8 cellular contexts compared by ENCODE assay signal in the genomic region with DNA sequence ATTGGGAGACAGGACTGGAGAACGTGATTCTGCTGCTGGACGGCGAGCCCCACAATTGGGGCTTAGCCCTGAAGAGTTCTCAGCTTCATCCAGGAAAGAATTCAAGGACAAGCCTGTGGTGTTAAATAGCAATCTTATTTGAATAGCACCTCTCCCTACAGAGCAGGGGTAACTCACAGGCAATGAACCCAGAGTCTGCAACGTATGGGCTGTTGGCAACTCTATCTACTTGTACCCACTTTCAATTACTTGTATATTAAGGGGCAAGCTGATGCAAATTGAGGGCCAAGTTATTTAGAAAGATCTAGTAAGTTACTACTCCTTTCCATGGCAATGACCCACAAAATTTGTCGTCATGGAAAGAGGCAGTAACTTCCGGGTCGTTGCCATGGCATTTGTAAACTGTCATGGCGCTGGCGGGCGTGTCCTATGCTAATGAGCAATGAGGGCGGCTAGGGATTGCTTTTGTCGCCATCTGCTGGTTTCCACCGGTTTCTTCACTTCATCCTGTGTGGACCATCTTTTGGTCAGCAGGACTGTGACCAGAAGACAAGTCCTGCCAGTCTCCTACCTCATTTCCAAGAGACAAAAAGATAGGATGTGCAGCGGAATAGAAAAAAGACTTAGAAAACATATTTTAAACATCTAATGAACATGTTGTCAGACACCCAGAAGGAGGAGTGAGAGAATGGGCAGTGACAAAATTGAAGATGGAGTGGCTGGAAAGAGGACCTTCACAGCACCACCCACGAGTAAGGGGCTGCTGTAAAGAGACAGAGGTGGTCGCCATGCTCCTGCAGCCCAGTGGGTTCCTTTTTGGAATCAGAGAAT. TPM values are rescaled to one million over a fixed set of nuclear protein-coding genes. Genes with fewer than 3 reads are reported as not detected.
DNase-seq lines count a peak whose midpoint lies in the region; ATAC-seq and TF ChIP-seq lines count a peak whose summit lies in the region.

No MANE protein-coding gene starts in this region.

- peak; percentile 92 to 96 (median 94) for DNase-seq in CD4-positive, CD25-positive, alpha-beta regulatory T cell
- DNase-seq in HK-2 (ENCODE audit: unreplicated experiment) (peak; percentile 78), NCI-H82 treated with DMSO at 0.1 percent for 48 hours (lab: John Stamatoyannopoulos, UW; ENCODE audit: unreplicated experiment) (peak; percentile 73), dorsolateral prefrontal cortex (peak; percentile 91 to 99 (median 95)), lower lobe of right lung (peak; percentile 96)
- DNase-seq in activated CD4-positive, alpha-beta memory T cell treated with anti-CD3 and anti-CD28 coated beads for 36 hours, result peak; percentile 97
- DNase-seq in stimulated activated CD4-positive, alpha-beta T cell treated with anti-CD3 and anti-CD28 coated beads, TNF-alpha, amount 100 ng/mL, for 4 hours (ENCODE audit: low read depth in 3 of 3), result peak; percentile 68 to 90 (median 86)

- no peaks in the 10 kb centered on the region for H3K36me3 ChIP-seq in CD4-positive, CD25-positive, alpha-beta regulatory T cell (ENCODE audit: control insufficient read depth, insufficient read depth, low read length)
- H3K36me3 ChIP-seq in lower lobe of right lung, result no peaks in the 10 kb centered on the region

- H3K27ac Mint-ChIP-seq in CD4-positive, CD25-positive, alpha-beta regulatory T cell, result peak overlapping the region; percentile 80 to 95 (median 90)
- H3K27ac Mint-ChIP-seq in activated CD4-positive, alpha-beta memory T cell treated with anti-CD3 and anti-CD28 coated beads for 36 hours, result peak overlapping the region; percentile 79

- no peaks in the 10 kb centered on the region for H3K36me3 Mint-ChIP-seq in CD4-positive, CD25-positive, alpha-beta regulatory T cell
- no peaks in the 10 kb centered on the region for H3K36me3 Mint-ChIP-seq in activated CD4-positive, alpha-beta memory T cell treated with anti-CD3 and anti-CD28 coated beads for 36 hours

- no peaks in the 10 kb centered on the region for H3K27me3 ChIP-seq in CD4-positive, CD25-positive, alpha-beta regulatory T cell (ENCODE audit: control insufficient read depth, insufficient read depth, low read length)
- H3K27me3 ChIP-seq in dorsolateral prefrontal cortex (no peaks in the 10 kb centered on the region), lower lobe of right lung (ENCODE audit: low read depth) (no peaks in the 10 kb centered on the region)

- ATAC-seq in CD4-positive, CD25-positive, alpha-beta regulatory T cell (ENCODE audit: low read depth in 2 of 2), result peak; percentile 94 to 95
- peak; percentile 87 for ATAC-seq in GM19467 (IDR thresholded peaks at IDR 0.05; ENCODE audit: unreplicated experiment)
- ATAC-seq in lower lobe of right lung, result peak; percentile 98

- peaks cover 5% of the 10 kb centered on the region for H3K4me1 ChIP-seq in CD4-positive, CD25-positive, alpha-beta regulatory T cell (ENCODE audit: control insufficient read depth, insufficient read depth, low read length, poor library complexity, severe bottlenecking)
- H3K4me1 ChIP-seq in lower lobe of right lung, result peaks cover 5% of the 10 kb centered on the region

- peak overlapping the region; percentile 86 for H3K27ac ChIP-seq in CD4-positive, CD25-positive, alpha-beta regulatory T cell (ENCODE audit: insufficient read depth, low read length, poor library complexity, severe bottlenecking)
- H3K27ac ChIP-seq in dorsolateral prefrontal cortex, result peak overlapping the region in 53 of 59 donors; percentile 3 to 87 (median 64)
- peak overlapping the region; percentile 77 for H3K27ac ChIP-seq in lower lobe of right lung

- peak overlapping the region in 3 of 4 donors; percentile 3 to 24 (median 11) for H3K4me3 Mint-ChIP-seq in CD4-positive, CD25-positive, alpha-beta regulatory T cell
- peak overlapping the region; percentile 20 for H3K4me3 Mint-ChIP-seq in activated CD4-positive, alpha-beta memory T cell treated with anti-CD3 and anti-CD28 coated beads for 36 hours

- CTCF ChIA-PET in activated CD4-positive, alpha-beta memory T cell treated with anti-CD3 and anti-CD28 coated beads for 36 hours (lab: Charles Lee), result interaction anchor here (0.6 to 7.0 kb wide), 18 partner anchors 10 to 178 kb away, joined by 3 to 151 read pairs (median 4); a partner anchor contains a TSS

- peak; percentile 82 to 99 (median 96) for TF ChIP-seq CTCF in dorsolateral prefrontal cortex (IDR thresholded peaks at IDR 0.05 in 54 of 56, conservative IDR thresholded peaks at IDR 0.05 in 2 of 56; ENCODE audit: low read depth in 1 of 56, partially characterized antibody in 56 of 56)
- TF ChIP-seq CTCF in lower lobe of right lung (IDR thresholded peaks at IDR 0.05), result peak; percentile 83

- POLR2A ChIA-PET in activated CD4-positive, alpha-beta memory T cell treated with anti-CD3 and anti-CD28 coated beads for 36 hours (lab: Charles Lee), result interaction anchor here (1.0 to 1.2 kb wide), 3 partner anchors 17 to 110 kb away, joined by 3 to 4 read pairs (median 4); a partner anchor contains a TSS

- intact Hi-C loops in activated CD4-positive, alpha-beta memory T cell treated with anti-CD3 and anti-CD28 coated beads for 36 hours (cut with micrococcal nuclease), result loop anchor here (1.0 kb wide), 8 partner anchors 17 to 179 kb away; a partner anchor contains a TSS
- intact Hi-C loops in dorsolateral prefrontal cortex (cut with DNase I), result loop anchor here (1.0 to 2.0 kb wide), 4 partner anchors 45 to 173 kb away; a partner anchor contains a TSS
- intact Hi-C loops in lower lobe of right lung (cut with DNase I), result loop anchor here (10.0 kb wide), 1 partner anchor 113 kb away; no protein-coding TSS in a partner anchor

- H3K4me1 Mint-ChIP-seq in CD4-positive, CD25-positive, alpha-beta regulatory T cell, result peaks cover 0 to 9% (median 8%) of the 10 kb centered on the region in 4 donors
- H3K4me1 Mint-ChIP-seq in activated CD4-positive, alpha-beta memory T cell treated with anti-CD3 and anti-CD28 coated beads for 36 hours (ENCODE audit: low read depth), result peaks cover 18% of the 10 kb centered on the region

- no peaks in the 10 kb centered on the region for H3K9me3 Mint-ChIP-seq in CD4-positive, CD25-positive, alpha-beta regulatory T cell
- no peaks in the 10 kb centered on the region for H3K9me3 Mint-ChIP-seq in activated CD4-positive, alpha-beta memory T cell treated with anti-CD3 and anti-CD28 coated beads for 36 hours

- H3K4me3 ChIP-seq in CD4-positive, CD25-positive, alpha-beta regulatory T cell (ENCODE audit: low read depth, low read length), result peak overlapping the region; percentile 53
- H3K4me3 ChIP-seq in dorsolateral prefrontal cortex, result peak overlapping the region in 41 of 59 donors; percentile 1 to 50 (median 32)
- no peak overlapping the region for H3K4me3 ChIP-seq in lower lobe of right lung

- H3K27me3 Mint-ChIP-seq in CD4-positive, CD25-positive, alpha-beta regulatory T cell, result peaks cover 5% of the 10 kb centered on the region
- H3K27me3 Mint-ChIP-seq in activated CD4-positive, alpha-beta memory T cell treated with anti-CD3 and anti-CD28 coated beads for 36 hours, result no peaks in the 10 kb centered on the region

- H3K9me3 ChIP-seq in CD4-positive, CD25-positive, alpha-beta regulatory T cell (ENCODE audit: control insufficient read depth in 2 of 2, low read length in 2 of 2), result no peaks in the 10 kb centered on the region
- H3K9me3 ChIP-seq in lower lobe of right lung, result no peaks in the 10 kb centered on the region

RNA-seq across cellular contexts. Expression of a gene that starts 45.8 kb away (rescaled TPM):
- total RNA-seq in CD4-positive, CD25-positive, alpha-beta regulatory T cell, result 68.6 TPM
- 10 to 100 TPM; 24.7 to 40.1 (median 31.6) TPM for polyA plus RNA-seq in CD4-positive, CD25-positive, alpha-beta regulatory T cell
- total RNA-seq in activated CD4-positive, alpha-beta memory T cell treated with anti-CD3 and anti-CD28 coated beads for 36 hours, result 10 to 100 TPM; 33.6 to 37.5 TPM
- 100 to 1,000 TPM in 1 of 120 experiments, 10 to 100 TPM in 119; 30.2 to 111 (median 66.8) TPM for total RNA-seq in dorsolateral prefrontal cortex
- total RNA-seq in lower lobe of right lung, result 106 TPM

RNA-seq across cellular contexts. Expression of a gene that starts 49.2 kb away (rescaled TPM):
- total RNA-seq in CD4-positive, CD25-positive, alpha-beta regulatory T cell, result 9.4 TPM
- 10 to 100 TPM; 10.9 to 18.0 (median 16.1) TPM for polyA plus RNA-seq in CD4-positive, CD25-positive, alpha-beta regulatory T cell
- total RNA-seq in activated CD4-positive, alpha-beta memory T cell treated with anti-CD3 and anti-CD28 coated beads for 36 hours, result 10 to 100 TPM; 17.3 to 17.8 TPM
- total RNA-seq in dorsolateral prefrontal cortex, result 10 to 100 TPM; 26.5 to 44.4 (median 34.0) TPM
- 18.1 TPM for total RNA-seq in lower lobe of right lung

RNA-seq across cellular contexts. Expression of a gene that starts 49.2 kb away (rescaled TPM):
- 27.9 TPM for total RNA-seq in CD4-positive, CD25-positive, alpha-beta regulatory T cell
- polyA plus RNA-seq in CD4-positive, CD25-positive, alpha-beta regulatory T cell, result 10 to 100 TPM in 2 of 4 donors, 1 to 10 TPM in 2; 7.9 to 10.7 (median 9.7) TPM
- total RNA-seq in activated CD4-positive, alpha-beta memory T cell treated with anti-CD3 and anti-CD28 coated beads for 36 hours, result 10 to 100 TPM; 23.4 to 23.6 TPM
- total RNA-seq in dorsolateral prefrontal cortex (10 to 100 TPM; 16.3 to 47.5 (median 29.1) TPM), lower lobe of right lung (25.6 TPM)
